ENCODE assay signal across 8 cellular contexts in genomic region chr14:88563845-88564244, GRCh38. TPM values are rescaled to one million over a fixed set of nuclear protein-coding genes. Genes with fewer than 3 reads are reported as not detected.
DNase-seq lines count a peak whose midpoint lies in the region; ATAC-seq and TF ChIP-seq lines count a peak whose summit lies in the region.

No MANE protein-coding gene starts in this region.

- peaks cover 35% of the 10 kb centered on the region for H3K4me1 Mint-ChIP-seq in activated T-cell treated with anti-CD3 and anti-CD28 coated beads, Interleukin-2, amount 50 U/mL, for 24 hours (ENCODE audit: low read depth)

- peak overlapping the region in 3 of 4 donors; percentile 42 to 87 (median 74) for H3K4me3 ChIP-seq in adrenal gland
- peak overlapping the region; percentile 88 to 100 (median 97) for H3K4me3 ChIP-seq in liver (ENCODE audit: low read depth in 1 of 3, low read length in 3 of 3)
- H3K4me3 ChIP-seq in thyroid gland (replicated peaks in 1 of 3), result peak overlapping the region; percentile 83 to 96 (median 96)

- no peak for ATAC-seq in GM18502 (IDR thresholded peaks at IDR 0.05; ENCODE audit: poor library complexity, unreplicated experiment)

- peak overlapping the region; percentile 94 for H3K4me3 Mint-ChIP-seq in activated T-cell treated with anti-CD3 and anti-CD28 coated beads, Interleukin-2, amount 50 U/mL, for 24 hours

- intact Hi-C loops in adrenal gland (cut with DNase I) (no loop called here), thyroid gland (cut with DNase I) (loop anchor here (5.0 kb wide), 1 partner anchor 72 kb away; no protein-coding TSS in a partner anchor)

- TF ChIP-seq POLR2A in adrenal gland (IDR thresholded peaks at IDR 0.05), result no peak
- no peak for TF ChIP-seq POLR2A in thyroid gland (IDR thresholded peaks at IDR 0.05)

- peak overlapping the region; percentile 82 for H3K27ac Mint-ChIP-seq in activated T-cell treated with anti-CD3 and anti-CD28 coated beads, Interleukin-2, amount 50 U/mL, for 24 hours

- H3K36me3 ChIP-seq in adrenal gland (replicated peaks in 1 of 2) (peaks cover 0 to 22% of the 10 kb centered on the region in 2 donors), liver (ENCODE audit: control insufficient read depth in 4 of 4, insufficient read depth in 3 of 4, low read depth in 1 of 4, low read length in 3 of 4) (peaks cover 7 to 11% (median 9%) of the 10 kb centered on the region in 4 donors), thyroid gland (peaks cover 12 to 14% of the 10 kb centered on the region in 2 donors)

- H3K9me3 Mint-ChIP-seq in activated T-cell treated with anti-CD3 and anti-CD28 coated beads, Interleukin-2, amount 50 U/mL, for 24 hours, result no peaks in the 10 kb centered on the region

- peaks cover 11 to 34% of the 10 kb centered on the region in 2 donors for H3K4me1 ChIP-seq in adrenal gland (replicated peaks in 1 of 2)
- H3K4me1 ChIP-seq in liver (ENCODE audit: control insufficient read depth in 4 of 4, insufficient read depth in 4 of 4, low read length in 3 of 4), result peaks cover 1 to 24% (median 12%) of the 10 kb centered on the region in 4 donors
- H3K4me1 ChIP-seq in thyroid gland, result peaks cover 11 to 12% of the 10 kb centered on the region in 2 donors

- no peak for TF ChIP-seq RAD21 in liver (IDR thresholded peaks at IDR 0.05)

- 31 to 34% (median 33%) methylated on average over 7 of the region's 7 CpGs for WGBS in adrenal gland, 4 donors
- 28% methylated on average over 7 of the region's 7 CpGs for WGBS in liver
- WGBS in thyroid gland, 2 donors, result 29 to 32% methylated on average over 7 of the region's 7 CpGs

- H3K9me3 ChIP-seq in adrenal gland (replicated peaks in 1 of 3) (no peaks in the 10 kb centered on the region), liver (ENCODE audit: control insufficient read depth in 4 of 4, low read length in 3 of 4) (no peaks in the 10 kb centered on the region), thyroid gland (no peaks in the 10 kb centered on the region)

- H3K27me3 Mint-ChIP-seq in activated T-cell treated with anti-CD3 and anti-CD28 coated beads, Interleukin-2, amount 50 U/mL, for 24 hours, result peaks cover 12% of the 10 kb centered on the region

- H3K9ac ChIP-seq in liver (ENCODE audit: low read depth in 1 of 2, low read length in 2 of 2), result peak overlapping the region; percentile 35 to 72

- H3K27me3 ChIP-seq in adrenal gland, result no peaks in the 10 kb centered on the region
- H3K27me3 ChIP-seq in liver (ENCODE audit: control insufficient read depth in 4 of 4, insufficient read depth in 4 of 4, low read length in 3 of 4), result no peaks in the 10 kb centered on the region
- no peaks in the 10 kb centered on the region for H3K27me3 ChIP-seq in thyroid gland

- H3K27ac ChIP-seq in adrenal gland (peak overlapping the region in 3 of 5 donors; percentile 91 to 93 (median 91)), liver (ENCODE audit: low read depth in 1 of 2, low read length in 2 of 2) (peak overlapping the region in 1 of 2 donors; percentile 97), thyroid gland (peak overlapping the region in 2 of 3 donors; percentile 95 to 98)

- H3K36me3 Mint-ChIP-seq in activated T-cell treated with anti-CD3 and anti-CD28 coated beads, Interleukin-2, amount 50 U/mL, for 24 hours (ENCODE audit: low read depth), result peaks cover 42% of the 10 kb centered on the region

- DNase-seq in activated T-cell treated with anti-CD3 and anti-CD28 coated beads, Interleukin-2, amount 50 U/mL, for 24 hours, result no peak
- DNase-seq in activated T-cell treated with anti-CD3 and anti-CD28 coated beads, Interleukin-2, amount 50 U/mL, for 1 hour, result no peak
- DNase-seq in adrenal gland (no peak), thyroid gland (no peak), MV-4-11 (lab: John Stamatoyannopoulos, UW) (no peak), NCI-H446 (lab: John Stamatoyannopoulos, UW) (no peak)

- TF ChIP-seq CTCF in adrenal gland (IDR thresholded peaks at IDR 0.05) (no peak), liver (IDR thresholded peaks at IDR 0.05; ENCODE audit: low read depth, low read length, missing input control) (no peak), thyroid gland (IDR thresholded peaks at IDR 0.05) (no peak)

TF ChIP-seq in liver, 16 proteins besides CTCF, POLR2A, EP300 and RAD21:
- TF ChIP-seq, protein P1, sequence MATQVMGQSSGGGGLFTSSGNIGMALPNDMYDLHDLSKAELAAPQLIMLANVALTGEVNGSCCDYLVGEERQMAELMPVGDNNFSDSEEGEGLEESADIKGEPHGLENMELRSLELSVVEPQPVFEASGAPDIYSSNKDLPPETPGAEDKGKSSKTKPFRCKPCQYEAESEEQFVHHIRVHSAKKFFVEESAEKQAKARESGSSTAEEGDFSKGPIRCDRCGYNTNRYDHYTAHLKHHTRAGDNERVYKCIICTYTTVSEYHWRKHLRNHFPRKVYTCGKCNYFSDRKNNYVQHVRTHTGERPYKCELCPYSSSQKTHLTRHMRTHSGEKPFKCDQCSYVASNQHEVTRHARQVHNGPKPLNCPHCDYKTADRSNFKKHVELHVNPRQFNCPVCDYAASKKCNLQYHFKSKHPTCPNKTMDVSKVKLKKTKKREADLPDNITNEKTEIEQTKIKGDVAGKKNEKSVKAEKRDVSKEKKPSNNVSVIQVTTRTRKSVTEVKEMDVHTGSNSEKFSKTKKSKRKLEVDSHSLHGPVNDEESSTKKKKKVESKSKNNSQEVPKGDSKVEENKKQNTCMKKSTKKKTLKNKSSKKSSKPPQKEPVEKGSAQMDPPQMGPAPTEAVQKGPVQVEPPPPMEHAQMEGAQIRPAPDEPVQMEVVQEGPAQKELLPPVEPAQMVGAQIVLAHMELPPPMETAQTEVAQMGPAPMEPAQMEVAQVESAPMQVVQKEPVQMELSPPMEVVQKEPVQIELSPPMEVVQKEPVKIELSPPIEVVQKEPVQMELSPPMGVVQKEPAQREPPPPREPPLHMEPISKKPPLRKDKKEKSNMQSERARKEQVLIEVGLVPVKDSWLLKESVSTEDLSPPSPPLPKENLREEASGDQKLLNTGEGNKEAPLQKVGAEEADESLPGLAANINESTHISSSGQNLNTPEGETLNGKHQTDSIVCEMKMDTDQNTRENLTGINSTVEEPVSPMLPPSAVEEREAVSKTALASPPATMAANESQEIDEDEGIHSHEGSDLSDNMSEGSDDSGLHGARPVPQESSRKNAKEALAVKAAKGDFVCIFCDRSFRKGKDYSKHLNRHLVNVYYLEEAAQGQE (IDR thresholded peaks at IDR 0.05), result no peak
- TF ChIP-seq SP1 (IDR thresholded peaks at IDR 0.05), result no peak
- TF ChIP-seq, protein P2, sequence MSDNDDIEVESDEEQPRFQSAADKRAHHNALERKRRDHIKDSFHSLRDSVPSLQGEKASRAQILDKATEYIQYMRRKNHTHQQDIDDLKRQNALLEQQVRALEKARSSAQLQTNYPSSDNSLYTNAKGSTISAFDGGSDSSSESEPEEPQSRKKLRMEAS (IDR thresholded peaks at IDR 0.05), result no peak
TF ChIP-seq in liver: peak in this region for 0.

RNA-seq across cellular contexts. Expression of gene ZC3H14, which starts 1.0 kb away (rescaled TPM):
- total RNA-seq in adrenal gland, result 10 to 100 TPM; 36.9 to 91.6 (median 53.3) TPM
- polyA plus RNA-seq in adrenal gland, result 10 to 100 TPM; 26.5 to 58.0 (median 43.7) TPM
- total RNA-seq in liver, result 10 to 100 TPM; 28.5 to 54.5 TPM
- 10 to 100 TPM; 22.4 to 34.9 TPM for polyA plus RNA-seq in liver
- total RNA-seq in thyroid gland, result 100 to 1,000 TPM in 2 of 4 donors, 10 to 100 TPM in 2; 88.5 to 112 (median 104) TPM

RNA-seq across cellular contexts. Expression of gene PTPN21, which starts 9.0 kb away (rescaled TPM):
- total RNA-seq in adrenal gland, result 10 to 100 TPM in 7 of 8 donors, 1 to 10 TPM in 1; 8.6 to 21.3 (median 13.7) TPM
- polyA plus RNA-seq in adrenal gland, result 1 to 10 TPM; 3.7 to 9.1 (median 5.6) TPM
- total RNA-seq in liver, result 1 to 10 TPM; 2.1 to 7.2 TPM
- 1 to 10 TPM; 2.5 to 3.7 TPM for polyA plus RNA-seq in liver
- 10 to 100 TPM; 32.2 to 40.0 (median 36.1) TPM for total RNA-seq in thyroid gland
